ENCODE assay signal across 27 cellular contexts in the genomic region with DNA sequence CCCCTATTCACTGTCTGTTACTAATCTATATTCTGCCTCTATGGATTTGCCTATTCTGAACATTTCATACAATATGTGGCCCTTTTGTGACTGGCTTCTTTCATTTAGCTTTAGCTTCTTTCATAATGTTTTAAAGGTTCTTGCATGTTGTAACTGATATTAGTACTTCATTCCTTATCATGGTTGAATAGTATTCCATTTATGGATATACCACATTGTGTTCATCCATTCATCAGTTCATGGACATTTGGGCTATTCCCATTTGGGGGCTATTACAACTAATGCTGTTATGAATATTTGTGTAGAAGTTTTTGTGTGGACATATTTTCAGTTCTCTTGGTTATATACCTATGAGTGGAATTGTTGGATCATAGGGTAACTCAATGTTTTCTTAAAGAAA.
"Had no signal": no experiment of that assay in that cellular context is flagged by ENCODE, and none has a peak within 500 bp of the region (broad histone marks: within the 10 kb centered on the region; RNA-seq: fewer than 3 reads in every experiment).

No MANE protein-coding gene starts in this region.

- DNase-seq: colonic mucosa; cortex of kidney; effector CD4-positive, alpha-beta T cell; effector memory CD4-positive, alpha-beta T cell; erythroblast; esophagus squamous epithelium; foreskin fibroblast; foreskin melanocyte; gastrocnemius medialis; glutamatergic neuron; head of caudate nucleus; heart right ventricle; hippocampal formation; left cardiac atrium; left lung; left ventricle myocardium superior; lower lobe of right lung; mucosa of descending colon; naive B cell; naive thymus-derived CD8-positive, alpha-beta T cell had no signal

- ATAC-seq: esophagus mucosa; gastrocnemius medialis; heart right ventricle; left cardiac atrium; left lung; left ventricle myocardium superior; lower lobe of right lung; mucosa of descending colon; naive thymus-derived CD8-positive, alpha-beta T cell had no signal

- H3K27me3 ChIP-seq: colonic mucosa, gastrocnemius medialis, left lung had no signal

- H3K27ac Mint-ChIP-seq: dendritic cell treated with granulocyte-macrophage colony-stimulating factor and Interleukin-4, amounts not matched to agents 40 ng/mL and 50 ng/mL, for 4 days; mesothelial cell of epicardium; naive B cell; naive thymus-derived CD8-positive, alpha-beta T cell had no signal

- H3K36me3 Mint-ChIP-seq: naive B cell had no signal

- H3K27me3 Mint-ChIP-seq: dendritic cell treated with granulocyte-macrophage colony-stimulating factor and Interleukin-4, amounts not matched to agents 40 ng/mL and 50 ng/mL, for 4 days had no signal

- H3K27ac ChIP-seq: colonic mucosa, epithelial cell of prostate, esophagus squamous epithelium, gastrocnemius medialis, heart right ventricle, left lung, lower lobe of right lung had no signal

- H3K4me3 ChIP-seq: colonic mucosa, esophagus squamous epithelium, gastrocnemius medialis, heart right ventricle, left lung, lower lobe of right lung, mucosa of descending colon had no signal

- H3K4me1 ChIP-seq: colonic mucosa, gastrocnemius medialis, heart right ventricle, left lung, lower lobe of right lung had no signal

- FAIRE-seq: endometrium, islet of Langerhans, keratinocyte had no signal

- H3K9me3 Mint-ChIP-seq: dendritic cell treated with granulocyte-macrophage colony-stimulating factor and Interleukin-4, amounts not matched to agents 40 ng/mL and 50 ng/mL, for 4 days had no signal

- H3K9me3 ChIP-seq: colonic mucosa, esophagus squamous epithelium, gastrocnemius medialis, left lung, lower lobe of right lung, mucosa of descending colon had no signal

- H3K4me3 Mint-ChIP-seq: dendritic cell treated with granulocyte-macrophage colony-stimulating factor and Interleukin-4, amounts not matched to agents 40 ng/mL and 50 ng/mL, for 4 days; mesothelial cell of epicardium; naive B cell; naive thymus-derived CD8-positive, alpha-beta T cell had no signal

- H3K4me1 Mint-ChIP-seq: naive B cell; naive thymus-derived CD8-positive, alpha-beta T cell had no signal

- H3K36me3 ChIP-seq: colonic mucosa, esophagus squamous epithelium, gastrocnemius medialis, heart right ventricle, left lung, lower lobe of right lung had no signal
